In genomic region chr1:165116732-165117131, GRCh38 we compare ENCODE assay signal across 1 cellular context.
TF ChIP-seq lines count a peak whose summit lies in the region.

No MANE protein-coding gene starts in this region.

TF ChIP-seq in WTC11, 78 proteins besides CTCF, POLR2A, EP300 and RAD21 (continued from another document):
- no peak for TF ChIP-seq MLX (CRISPR knock-in tag; IDR thresholded peaks at IDR 0.05)
- TF ChIP-seq OVOL2 (CRISPR knock-in tag; IDR thresholded peaks at IDR 0.05; ENCODE audit: borderline replicate concordance): no peak
- no peak for TF ChIP-seq ZNF281 (CRISPR knock-in tag; IDR thresholded peaks at IDR 0.05)
- no peak for TF ChIP-seq TP53 (CRISPR knock-in tag; IDR thresholded peaks at IDR 0.05)
- no peak for TF ChIP-seq ATF2 (CRISPR knock-in tag; IDR thresholded peaks at IDR 0.05; ENCODE audit: borderline replicate concordance, low read depth)
